2 cellular contexts compared by ENCODE assay signal in the genomic region with DNA sequence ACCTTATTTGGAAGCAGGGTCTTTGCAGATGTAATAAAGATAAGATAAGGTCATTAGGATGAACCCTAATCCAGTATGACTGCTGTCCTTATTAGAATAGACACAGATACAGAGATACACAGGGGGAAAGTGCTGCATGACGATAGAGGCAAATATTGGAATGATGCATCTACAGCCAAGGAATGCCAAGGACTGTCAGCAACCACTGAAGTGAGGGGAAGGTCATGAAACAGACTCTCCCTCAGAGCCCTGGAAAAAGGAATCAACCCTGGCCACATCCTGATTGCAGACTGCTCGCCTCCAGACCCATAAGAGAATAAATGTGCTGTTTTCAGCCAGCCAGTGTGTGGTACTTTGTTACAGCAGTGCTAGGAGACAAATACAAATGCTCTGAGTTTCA.
TF ChIP-seq lines count a peak whose summit lies in the region.

No MANE protein-coding gene starts in this region.

TF ChIP-seq in SK-N-SH, 30 proteins besides CTCF, POLR2A, EP300 and RAD21:
- TF ChIP-seq, protein P1, sequence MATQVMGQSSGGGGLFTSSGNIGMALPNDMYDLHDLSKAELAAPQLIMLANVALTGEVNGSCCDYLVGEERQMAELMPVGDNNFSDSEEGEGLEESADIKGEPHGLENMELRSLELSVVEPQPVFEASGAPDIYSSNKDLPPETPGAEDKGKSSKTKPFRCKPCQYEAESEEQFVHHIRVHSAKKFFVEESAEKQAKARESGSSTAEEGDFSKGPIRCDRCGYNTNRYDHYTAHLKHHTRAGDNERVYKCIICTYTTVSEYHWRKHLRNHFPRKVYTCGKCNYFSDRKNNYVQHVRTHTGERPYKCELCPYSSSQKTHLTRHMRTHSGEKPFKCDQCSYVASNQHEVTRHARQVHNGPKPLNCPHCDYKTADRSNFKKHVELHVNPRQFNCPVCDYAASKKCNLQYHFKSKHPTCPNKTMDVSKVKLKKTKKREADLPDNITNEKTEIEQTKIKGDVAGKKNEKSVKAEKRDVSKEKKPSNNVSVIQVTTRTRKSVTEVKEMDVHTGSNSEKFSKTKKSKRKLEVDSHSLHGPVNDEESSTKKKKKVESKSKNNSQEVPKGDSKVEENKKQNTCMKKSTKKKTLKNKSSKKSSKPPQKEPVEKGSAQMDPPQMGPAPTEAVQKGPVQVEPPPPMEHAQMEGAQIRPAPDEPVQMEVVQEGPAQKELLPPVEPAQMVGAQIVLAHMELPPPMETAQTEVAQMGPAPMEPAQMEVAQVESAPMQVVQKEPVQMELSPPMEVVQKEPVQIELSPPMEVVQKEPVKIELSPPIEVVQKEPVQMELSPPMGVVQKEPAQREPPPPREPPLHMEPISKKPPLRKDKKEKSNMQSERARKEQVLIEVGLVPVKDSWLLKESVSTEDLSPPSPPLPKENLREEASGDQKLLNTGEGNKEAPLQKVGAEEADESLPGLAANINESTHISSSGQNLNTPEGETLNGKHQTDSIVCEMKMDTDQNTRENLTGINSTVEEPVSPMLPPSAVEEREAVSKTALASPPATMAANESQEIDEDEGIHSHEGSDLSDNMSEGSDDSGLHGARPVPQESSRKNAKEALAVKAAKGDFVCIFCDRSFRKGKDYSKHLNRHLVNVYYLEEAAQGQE (IDR thresholded peaks at IDR 0.05; ENCODE audit: low read depth, low read length), result no peak
- TF ChIP-seq GABPA (IDR thresholded peaks at IDR 0.05; ENCODE audit: low read depth), result no peak
- TF ChIP-seq YY1 (IDR thresholded peaks at IDR 0.05; ENCODE audit: low read depth), result no peak
- TF ChIP-seq CHD2 (IDR thresholded peaks at IDR 0.05; ENCODE audit: low read length, partially characterized antibody), result no peak
- TF ChIP-seq, protein P2, sequence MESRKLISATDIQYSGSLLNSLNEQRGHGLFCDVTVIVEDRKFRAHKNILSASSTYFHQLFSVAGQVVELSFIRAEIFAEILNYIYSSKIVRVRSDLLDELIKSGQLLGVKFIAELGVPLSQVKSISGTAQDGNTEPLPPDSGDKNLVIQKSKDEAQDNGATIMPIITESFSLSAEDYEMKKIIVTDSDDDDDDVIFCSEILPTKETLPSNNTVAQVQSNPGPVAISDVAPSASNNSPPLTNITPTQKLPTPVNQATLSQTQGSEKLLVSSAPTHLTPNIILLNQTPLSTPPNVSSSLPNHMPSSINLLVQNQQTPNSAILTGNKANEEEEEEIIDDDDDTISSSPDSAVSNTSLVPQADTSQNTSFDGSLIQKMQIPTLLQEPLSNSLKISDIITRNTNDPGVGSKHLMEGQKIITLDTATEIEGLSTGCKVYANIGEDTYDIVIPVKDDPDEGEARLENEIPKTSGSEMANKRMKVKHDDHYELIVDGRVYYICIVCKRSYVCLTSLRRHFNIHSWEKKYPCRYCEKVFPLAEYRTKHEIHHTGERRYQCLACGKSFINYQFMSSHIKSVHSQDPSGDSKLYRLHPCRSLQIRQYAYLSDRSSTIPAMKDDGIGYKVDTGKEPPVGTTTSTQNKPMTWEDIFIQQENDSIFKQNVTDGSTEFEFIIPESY (IDR thresholded peaks at IDR 0.05; ENCODE audit: borderline replicate concordance, low read depth), result no peak
- no peak for TF ChIP-seq EZH2phosphoT487 (IDR thresholded peaks at IDR 0.05; ENCODE audit: borderline replicate concordance, low read depth)
- TF ChIP-seq, protein P3, sequence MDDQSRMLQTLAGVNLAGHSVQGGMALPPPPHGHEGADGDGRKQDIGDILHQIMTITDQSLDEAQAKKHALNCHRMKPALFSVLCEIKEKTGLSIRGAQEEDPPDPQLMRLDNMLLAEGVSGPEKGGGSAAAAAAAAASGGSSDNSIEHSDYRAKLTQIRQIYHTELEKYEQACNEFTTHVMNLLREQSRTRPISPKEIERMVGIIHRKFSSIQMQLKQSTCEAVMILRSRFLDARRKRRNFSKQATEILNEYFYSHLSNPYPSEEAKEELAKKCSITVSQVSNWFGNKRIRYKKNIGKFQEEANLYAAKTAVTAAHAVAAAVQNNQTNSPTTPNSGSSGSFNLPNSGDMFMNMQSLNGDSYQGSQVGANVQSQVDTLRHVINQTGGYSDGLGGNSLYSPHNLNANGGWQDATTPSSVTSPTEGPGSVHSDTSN (IDR thresholded peaks at IDR 0.05), result 0 out of 2 replicates have a peak, but pooled peaks have one; percentile 26

TF ChIP-seq in GM23338, 12 proteins besides CTCF, POLR2A, EP300 and RAD21 (continued from another document):
- TF ChIP-seq, protein P4, sequence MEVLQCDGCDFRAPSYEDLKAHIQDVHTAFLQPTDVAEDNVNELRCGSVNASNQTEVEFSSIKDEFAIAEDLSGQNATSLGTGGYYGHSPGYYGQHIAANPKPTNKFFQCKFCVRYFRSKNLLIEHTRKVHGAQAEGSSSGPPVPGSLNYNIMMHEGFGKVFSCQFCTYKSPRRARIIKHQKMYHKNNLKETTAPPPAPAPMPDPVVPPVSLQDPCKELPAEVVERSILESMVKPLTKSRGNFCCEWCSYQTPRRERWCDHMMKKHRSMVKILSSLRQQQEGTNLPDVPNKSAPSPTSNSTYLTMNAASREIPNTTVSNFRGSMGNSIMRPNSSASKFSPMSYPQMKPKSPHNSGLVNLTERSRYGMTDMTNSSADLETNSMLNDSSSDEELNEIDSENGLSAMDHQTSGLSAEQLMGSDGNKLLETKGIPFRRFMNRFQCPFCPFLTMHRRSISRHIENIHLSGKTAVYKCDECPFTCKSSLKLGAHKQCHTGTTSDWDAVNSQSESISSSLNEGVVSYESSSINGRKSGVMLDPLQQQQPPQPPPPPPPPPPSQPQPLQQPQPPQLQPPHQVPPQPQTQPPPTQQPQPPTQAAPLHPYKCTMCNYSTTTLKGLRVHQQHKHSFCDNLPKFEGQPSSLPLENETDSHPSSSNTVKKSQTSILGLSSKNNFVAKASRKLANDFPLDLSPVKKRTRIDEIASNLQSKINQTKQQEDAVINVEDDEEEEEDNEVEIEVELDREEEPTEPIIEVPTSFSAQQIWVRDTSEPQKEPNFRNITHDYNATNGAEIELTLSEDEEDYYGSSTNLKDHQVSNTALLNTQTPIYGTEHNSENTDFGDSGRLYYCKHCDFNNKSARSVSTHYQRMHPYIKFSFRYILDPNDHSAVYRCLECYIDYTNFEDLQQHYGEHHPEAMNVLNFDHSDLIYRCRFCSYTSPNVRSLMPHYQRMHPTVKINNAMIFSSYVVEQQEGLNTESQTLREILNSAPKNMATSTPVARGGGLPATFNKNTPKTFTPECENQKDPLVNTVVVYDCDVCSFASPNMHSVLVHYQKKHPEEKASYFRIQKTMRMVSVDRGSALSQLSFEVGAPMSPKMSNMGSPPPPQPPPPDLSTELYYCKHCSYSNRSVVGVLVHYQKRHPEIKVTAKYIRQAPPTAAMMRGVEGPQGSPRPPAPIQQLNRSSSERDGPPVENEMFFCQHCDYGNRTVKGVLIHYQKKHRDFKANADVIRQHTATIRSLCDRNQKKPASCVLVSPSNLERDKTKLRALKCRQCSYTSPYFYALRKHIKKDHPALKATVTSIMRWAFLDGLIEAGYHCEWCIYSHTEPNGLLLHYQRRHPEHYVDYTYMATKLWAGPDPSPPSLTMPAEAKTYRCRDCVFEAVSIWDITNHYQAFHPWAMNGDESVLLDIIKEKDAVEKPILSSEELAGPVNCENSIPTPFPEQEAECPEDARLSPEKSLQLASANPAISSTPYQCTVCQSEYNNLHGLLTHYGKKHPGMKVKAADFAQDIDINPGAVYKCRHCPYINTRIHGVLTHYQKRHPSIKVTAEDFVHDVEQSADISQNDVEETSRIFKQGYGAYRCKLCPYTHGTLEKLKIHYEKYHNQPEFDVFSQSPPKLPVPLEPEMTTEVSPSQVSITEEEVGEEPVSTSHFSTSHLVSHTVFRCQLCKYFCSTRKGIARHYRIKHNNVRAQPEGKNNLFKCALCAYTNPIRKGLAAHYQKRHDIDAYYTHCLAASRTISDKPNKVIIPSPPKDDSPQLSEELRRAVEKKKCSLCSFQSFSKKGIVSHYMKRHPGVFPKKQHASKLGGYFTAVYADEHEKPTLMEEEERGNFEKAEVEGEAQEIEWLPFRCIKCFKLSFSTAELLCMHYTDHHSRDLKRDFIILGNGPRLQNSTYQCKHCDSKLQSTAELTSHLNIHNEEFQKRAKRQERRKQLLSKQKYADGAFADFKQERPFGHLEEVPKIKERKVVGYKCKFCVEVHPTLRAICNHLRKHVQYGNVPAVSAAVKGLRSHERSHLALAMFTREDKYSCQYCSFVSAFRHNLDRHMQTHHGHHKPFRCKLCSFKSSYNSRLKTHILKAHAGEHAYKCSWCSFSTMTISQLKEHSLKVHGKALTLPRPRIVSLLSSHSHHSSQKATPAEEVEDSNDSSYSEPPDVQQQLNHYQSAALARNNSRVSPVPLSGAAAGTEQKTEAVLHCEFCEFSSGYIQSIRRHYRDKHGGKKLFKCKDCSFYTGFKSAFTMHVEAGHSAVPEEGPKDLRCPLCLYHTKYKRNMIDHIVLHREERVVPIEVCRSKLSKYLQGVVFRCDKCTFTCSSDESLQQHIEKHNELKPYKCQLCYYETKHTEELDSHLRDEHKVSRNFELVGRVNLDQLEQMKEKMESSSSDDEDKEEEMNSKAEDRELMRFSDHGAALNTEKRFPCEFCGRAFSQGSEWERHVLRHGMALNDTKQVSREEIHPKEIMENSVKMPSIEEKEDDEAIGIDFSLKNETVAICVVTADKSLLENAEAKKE (CRISPR knock-in tag; IDR thresholded peaks at IDR 0.05), result no peak
- TF ChIP-seq NANOG (IDR thresholded peaks at IDR 0.05; ENCODE audit: borderline replicate concordance) (no peak), EZH2phosphoT487 (IDR thresholded peaks at IDR 0.05; ENCODE audit: unreplicated experiment) (no peak), POLR2AphosphoS5 (IDR thresholded peaks at IDR 0.05; ENCODE audit: low read depth) (no peak), EZH2 (IDR thresholded peaks at IDR 0.05; ENCODE audit: low read depth, unreplicated experiment) (no peak), JUNB (IDR thresholded peaks at IDR 0.05; ENCODE audit: unreplicated experiment) (no peak), ZNF114 (CRISPR knock-in tag; IDR thresholded peaks at IDR 0.05) (no peak), CREB1 (CRISPR knock-in tag; IDR thresholded peaks at IDR 0.05; ENCODE audit: low read depth) (no peak), ZNF331 (CRISPR knock-in tag; IDR thresholded peaks at IDR 0.05; ENCODE audit: low read depth) (no peak)
- TF ChIP-seq, protein P5, sequence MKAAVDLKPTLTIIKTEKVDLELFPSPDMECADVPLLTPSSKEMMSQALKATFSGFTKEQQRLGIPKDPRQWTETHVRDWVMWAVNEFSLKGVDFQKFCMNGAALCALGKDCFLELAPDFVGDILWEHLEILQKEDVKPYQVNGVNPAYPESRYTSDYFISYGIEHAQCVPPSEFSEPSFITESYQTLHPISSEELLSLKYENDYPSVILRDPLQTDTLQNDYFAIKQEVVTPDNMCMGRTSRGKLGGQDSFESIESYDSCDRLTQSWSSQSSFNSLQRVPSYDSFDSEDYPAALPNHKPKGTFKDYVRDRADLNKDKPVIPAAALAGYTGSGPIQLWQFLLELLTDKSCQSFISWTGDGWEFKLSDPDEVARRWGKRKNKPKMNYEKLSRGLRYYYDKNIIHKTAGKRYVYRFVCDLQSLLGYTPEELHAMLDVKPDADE (IDR thresholded peaks at IDR 0.05), result no peak
- TF ChIP-seq, protein P1 (IDR thresholded peaks at IDR 0.05; ENCODE audit: unreplicated experiment), result no peak
TF ChIP-seq in GM23338: peak in this region for 0.
